Comparison of ENCODE assay signal across 17 cellular contexts in the genomic region with DNA sequence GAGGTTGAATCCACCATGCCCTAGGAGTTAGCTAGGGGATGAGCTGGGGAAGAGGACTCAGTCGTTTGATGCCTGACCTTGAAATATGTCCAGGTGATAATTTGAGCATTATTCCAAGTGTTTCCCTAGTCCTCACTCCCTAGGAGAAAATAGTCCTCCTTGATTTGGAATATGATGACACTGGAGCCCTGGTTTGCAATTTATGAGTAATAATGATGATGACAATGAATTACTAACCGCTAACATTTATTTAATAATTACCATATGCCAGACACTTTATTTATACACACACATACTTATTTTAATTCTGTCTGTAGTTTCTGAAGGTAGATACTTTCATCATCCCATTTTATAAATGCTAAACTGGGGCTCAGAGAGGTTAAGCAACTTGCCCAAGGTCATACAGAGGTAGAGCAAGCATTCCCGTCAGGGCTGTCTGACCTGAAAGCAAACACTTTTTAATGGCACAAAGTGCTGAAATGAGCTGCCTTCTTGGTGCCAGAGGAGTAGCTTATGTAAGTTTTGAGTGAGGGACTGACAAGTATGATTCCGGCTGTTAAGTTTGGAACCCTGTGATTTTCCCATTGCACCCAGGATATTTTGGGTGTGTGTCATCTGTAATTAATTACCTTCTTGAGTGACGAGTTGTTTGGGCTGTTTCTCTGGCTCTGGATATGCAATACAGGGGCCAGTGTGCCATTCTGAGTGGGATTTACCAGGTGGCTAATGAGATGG.
DNase-seq lines count a peak whose midpoint lies in the region; FAIRE-seq and TF ChIP-seq lines count a peak whose summit lies in the region.
"Had no signal": no experiment of that assay in that cellular context is flagged by ENCODE, and none has a peak within 500 bp of the region (broad histone marks: within the 10 kb centered on the region; RNA-seq: fewer than 3 reads in every experiment).

No MANE protein-coding gene starts in this region.

- POLR2A ChIA-PET in PC-9 (lab: Charles Lee; ENCODE audit: unreplicated experiment): interaction anchor here (0.6 to 0.7 kb wide), 2 partner anchors 429 to 922 kb away, joined by 3 to 6 read pairs; no protein-coding TSS in a partner anchor

- peak; percentile 7 for DNase-seq in Daoy (ENCODE audit: low read depth)
- peak; percentile 19 to 86 for DNase-seq in PC-9
- peak; percentile 50 for DNase-seq in fibroblast of mammary gland (ENCODE audit: low read depth)
- DNase-seq in retinal pigment epithelial cell (ENCODE audit: low read depth): no peak
- DNase-seq in stimulated activated CD4-positive, alpha-beta T cell treated with anti-CD3 and anti-CD28 coated beads, Interleukin-15, amount 100 ng/mL, for 24 hours: no peak
- DNase-seq in hepatocyte (ENCODE audit: low spot score): no peak
- DNase-seq in dedifferentiated amniotic fluid mesenchymal stem cell (ENCODE audit: extremely low spot score): no peak
- no peak for DNase-seq in RCC 7860 (ENCODE audit: low spot score)
- DNase-seq: activated CD4-positive, alpha-beta T cell treated with anti-CD3 and anti-CD28 coated beads, Interleukin-2, amount 10 ng/mL, durations not matched to agents 24 days and 14 days; activated naive CD8-positive, alpha-beta T cell treated with anti-CD3 and anti-CD28 coated beads for 36 hours; activated T-cell treated with anti-CD3 and anti-CD28 coated beads, Interleukin-2, amount 50 U/mL, for 1 hour; COR-L47; effector memory CD4-positive, alpha-beta T cell; islet precursor cell; NCI-H2081; stimulated activated CD4-positive, alpha-beta T cell treated with anti-CD3 and anti-CD28 coated beads, Interleukin-12 subunit alpha, Interleukin-12 subunit beta, amount 100 ng/mL, for 4 hours had no signal

- H3K4me2 ChIP-seq in PC-9 (peak overlapping the region; percentile 27), hepatocyte (no peak overlapping the region)

- no TSS peak for BruUV-seq in PC-9 (replicated peaks; lab: Mats Ljungman, UMichigan)

- H3K9me3 ChIP-seq in PC-9 (ENCODE audit: insufficient read depth, low read depth) (no peaks in the 10 kb centered on the region), hepatocyte (ENCODE audit: low read depth) (no peaks in the 10 kb centered on the region)

- H3K4me3 ChIP-seq in PC-9 (no peak overlapping the region), fibroblast of mammary gland (ENCODE audit: control insufficient read depth, low read depth, low read length) (no peak overlapping the region), retinal pigment epithelial cell (ENCODE audit: low read length) (peak overlapping the region; percentile 1), hepatocyte (no peak overlapping the region)
- H3K4me3 ChIP-seq: cardiac muscle cell had no signal

- H4K20me1 ChIP-seq in PC-9 (ENCODE audit: insufficient read depth): no peaks in the 10 kb centered on the region
- no peaks in the 10 kb centered on the region for H4K20me1 ChIP-seq in hepatocyte (ENCODE audit: insufficient read depth, poor library complexity, severe bottlenecking)

- H3K27me3 ChIP-seq in PC-9 (ENCODE audit: insufficient read depth, low read depth): no peaks in the 10 kb centered on the region
- H3K27me3 ChIP-seq in hepatocyte: no peaks in the 10 kb centered on the region
- H3K27me3 ChIP-seq: cardiac muscle cell had no signal

- peaks cover 33% of the 10 kb centered on the region for H3K4me1 ChIP-seq in PC-9 (replicated peaks; ENCODE audit: insufficient read depth)
- no peaks in the 10 kb centered on the region for H3K4me1 ChIP-seq in hepatocyte (ENCODE audit: insufficient read depth)

- H2AFZ ChIP-seq in PC-9 (no peak overlapping the region), hepatocyte (no peak overlapping the region)

- TF ChIP-seq CTCF in PC-9 (conservative IDR thresholded peaks at IDR 0.05) (no peak), fibroblast of mammary gland (conservative IDR thresholded peaks at IDR 0.05; ENCODE audit: control insufficient read depth, insufficient read depth, low read depth, low read length) (no peak), retinal pigment epithelial cell (conservative IDR thresholded peaks at IDR 0.05; ENCODE audit: low read depth, low read length) (no peak), hepatocyte (IDR thresholded peaks at IDR 0.05; ENCODE audit: poor library complexity) (no peak)

- no peaks in the 10 kb centered on the region for H3K79me2 ChIP-seq in PC-9 (ENCODE audit: low read depth)
- no peaks in the 10 kb centered on the region for H3K79me2 ChIP-seq in hepatocyte

- peaks cover 19% of the 10 kb centered on the region; the same call in 1 of the 2 replicates for H3F3A ChIP-seq in PC-9 (ENCODE audit: insufficient read depth, low read depth)

- 68% methylated on average over 5 of the region's 5 CpGs for WGBS in hepatocyte (ENCODE audit: low lambda C conversion rate, missing lambda C conversion rate)

- no peaks in the 10 kb centered on the region for H3K36me3 ChIP-seq in PC-9 (ENCODE audit: low read depth)
- H3K36me3 ChIP-seq in hepatocyte (replicated peaks; ENCODE audit: insufficient read depth, low read depth): no peaks in the 10 kb centered on the region
- H3K36me3 ChIP-seq: cardiac muscle cell had no signal

- CTCF ChIA-PET in PC-9 (lab: Charles Lee): interaction anchor here (0.6 kb wide), 1 partner anchor 342 kb away, joined by 8 read pairs; no protein-coding TSS in a partner anchor

- no peak for FAIRE-seq in RCC 7860 (lab: Jason Lieb, UNC)

- intact Hi-C loops in PC-9 (cut with micrococcal nuclease; ENCODE audit: unreplicated experiment): no loop called here

- H3K9me2 ChIP-seq in PC-9 (ENCODE audit: insufficient read depth) (no peaks in the 10 kb centered on the region), hepatocyte (replicated peaks; ENCODE audit: insufficient read depth) (no peaks in the 10 kb centered on the region)

- H3K27ac ChIP-seq in PC-9 (peak overlapping the region; percentile 67), hepatocyte (no peak overlapping the region)
- H3K27ac ChIP-seq: cardiac muscle cell had no signal

Comparison
In these comparisons a context has a peak if more than half of its experiments do, and no peak if none do; other contexts are left out.
1. DNase-seq: peak in Daoy (single experiment), PC-9 (2 of 2) and fibroblast of mammary gland (single experiment); none in retinal pigment epithelial cell (single experiment), stimulated activated CD4-positive, alpha-beta T cell treated with anti-CD3 and anti-CD28 coated beads, Interleukin-15, amount 100 ng/mL, for 24 hours (single experiment), hepatocyte (single experiment), dedifferentiated amniotic fluid mesenchymal stem cell (single experiment) and RCC 7860 (single experiment).